Comparison of ENCODE assay signal across 13 cellular contexts in genomic region chr11:72630104-72630852, GRCh38. TPM values are rescaled to one million over a fixed set of nuclear protein-coding genes. Genes with fewer than 3 reads are reported as not detected.
DNase-seq lines count a peak whose midpoint lies in the region; ATAC-seq and TF ChIP-seq lines count a peak whose summit lies in the region.
"Had no signal": no experiment of that assay in that cellular context is flagged by ENCODE, and none has a peak within 500 bp of the region (broad histone marks: within the 10 kb centered on the region; RNA-seq: fewer than 3 reads in every experiment).

No MANE protein-coding gene starts in this region.

- no peaks in the 10 kb centered on the region for H3K9me3 Mint-ChIP-seq in activated T-cell treated with anti-CD3 and anti-CD28 coated beads, Interleukin-2, amount 50 U/mL, for 24 hours
- no peaks in the 10 kb centered on the region for H3K9me3 Mint-ChIP-seq in activated naive CD4-positive, alpha-beta T cell treated with anti-CD3 and anti-CD28 coated beads for 36 hours
- H3K9me3 Mint-ChIP-seq: activated naive CD4-positive, alpha-beta T cell treated with anti-CD3 and anti-CD28 coated beads, Interleukin-2, amount 50 U/mL, for 72 hours had no signal

- TF ChIP-seq POLR2A in gastroesophageal sphincter (IDR thresholded peaks at IDR 0.05), result no peak

- peak; percentile 24; the same call in 1 of the 3 replicates for ATAC-seq in DND-41 (ENCODE audit: insufficient read depth, low read depth)
- ATAC-seq in gastroesophageal sphincter, result no peak
- ATAC-seq in psoas muscle, result no peak
- ATAC-seq in HG03520 (IDR thresholded peaks at IDR 0.05; ENCODE audit: unreplicated experiment), result no peak
- ATAC-seq: activated naive CD4-positive, alpha-beta T cell treated with anti-CD3 and anti-CD28 coated beads, Interleukin-2, amount 50 U/mL, for 72 hours had no signal

- H3K27me3 ChIP-seq in DND-41 (ENCODE audit: insufficient read depth, low read length, poor library complexity), result peaks cover 20% of the 10 kb centered on the region
- no peaks in the 10 kb centered on the region for H3K27me3 ChIP-seq in gastroesophageal sphincter
- no peaks in the 10 kb centered on the region for H3K27me3 ChIP-seq in psoas muscle (ENCODE audit: insufficient read depth in 3 of 3, low read length in 2 of 3)
- H3K27me3 ChIP-seq: thyroid gland had no signal

- intact Hi-C loops in psoas muscle (cut with DNase I), result no loop called here
- intact Hi-C loops in activated naive CD4-positive, alpha-beta T cell treated with anti-CD3 and anti-CD28 coated beads for 36 hours (cut with micrococcal nuclease), result no loop called here

- H4K20me1 ChIP-seq in DND-41 (ENCODE audit: insufficient read depth, low read length), result peaks cover 5% of the 10 kb centered on the region

- 64 to 68% methylated on average over 7 to 13 of the region's 16 CpGs for WGBS in gastroesophageal sphincter (ENCODE audit: low coverage in 1 of 2), 2 donors
- 62 to 78% (median 67%) methylated on average over 16 of the region's 16 CpGs for WGBS in psoas muscle, 3 donors

- in situ Hi-C loops in SK-MEL-5 (cut with HindIII; ENCODE audit: low pct_unique_long_range_greater_than_20kb, low sequenced_read_pairs), result no loop called here

- H3K4me1 Mint-ChIP-seq in activated T-cell treated with anti-CD3 and anti-CD28 coated beads, Interleukin-2, amount 50 U/mL, for 24 hours (ENCODE audit: low read depth), result no peaks in the 10 kb centered on the region
- no peaks in the 10 kb centered on the region for H3K4me1 Mint-ChIP-seq in activated naive CD4-positive, alpha-beta T cell treated with anti-CD3 and anti-CD28 coated beads for 36 hours (ENCODE audit: low read depth)

- DNase-seq in DND-41 (no peak), SK-MEL-5 (ENCODE audit: low read depth, low spot score) (peak; percentile 8), psoas muscle (no peak), CD1c-positive myeloid dendritic cell (ENCODE audit: extremely low spot score) (no peak)
- no peak for DNase-seq in activated T-cell treated with anti-CD3 and anti-CD28 coated beads, Interleukin-2, amount 50 U/mL, for 24 hours
- no peak for DNase-seq in activated naive CD4-positive, alpha-beta T cell treated with anti-CD3 and anti-CD28 coated beads for 36 hours
- DNase-seq: NCI-H2029 treated with DMSO at 0.1 percent for 48 hours, NCI-H526 treated with DMSO at 0.1 percent for 48 hours, thyroid gland had no signal

- H3K9me3 ChIP-seq in DND-41 (ENCODE audit: insufficient read depth, low read length, severe bottlenecking), result no peaks in the 10 kb centered on the region
- H3K9me3 ChIP-seq in gastroesophageal sphincter, result no peaks in the 10 kb centered on the region
- H3K9me3 ChIP-seq in psoas muscle, result no peaks in the 10 kb centered on the region
- H3K9me3 ChIP-seq: prostate gland, thyroid gland had no signal

- H3K4me2 ChIP-seq in DND-41 (ENCODE audit: insufficient read depth, low read length), result no peak overlapping the region

- no peak overlapping the region for H2AFZ ChIP-seq in DND-41 (ENCODE audit: low read depth, low read length)

- H3K4me3 ChIP-seq in DND-41 (ENCODE audit: low read depth in 1 of 2, low read length in 2 of 2), result no peak overlapping the region
- H3K4me3 ChIP-seq in gastroesophageal sphincter, result no peak overlapping the region
- H3K4me3 ChIP-seq in psoas muscle, result no peak overlapping the region
- H3K4me3 ChIP-seq: prostate gland, thyroid gland had no signal

- H3K4me1 ChIP-seq in DND-41 (ENCODE audit: insufficient read depth, low read length), result no peaks in the 10 kb centered on the region
- peaks cover 5 to 99% (median 49%) of the 10 kb centered on the region in 3 donors for H3K4me1 ChIP-seq in gastroesophageal sphincter
- H3K4me1 ChIP-seq in psoas muscle, result peaks cover 47% of the 10 kb centered on the region

- no peak overlapping the region for H3K4me3 Mint-ChIP-seq in activated T-cell treated with anti-CD3 and anti-CD28 coated beads, Interleukin-2, amount 50 U/mL, for 24 hours
- no peak overlapping the region for H3K4me3 Mint-ChIP-seq in activated naive CD4-positive, alpha-beta T cell treated with anti-CD3 and anti-CD28 coated beads for 36 hours

- CTCF ChIA-PET in activated naive CD4-positive, alpha-beta T cell treated with anti-CD3 and anti-CD28 coated beads for 36 hours (lab: Charles Lee), result interaction anchor here (0.7 kb wide), 1 partner anchor 31 kb away, joined by 3 read pairs; no protein-coding TSS in a partner anchor

- TF ChIP-seq EP300 in gastroesophageal sphincter (IDR thresholded peaks at IDR 0.05), result no peak

- H3K79me2 ChIP-seq in DND-41 (ENCODE audit: insufficient read depth, low read length), result no peaks in the 10 kb centered on the region

- no peak for TF ChIP-seq CTCF in DND-41 (IDR thresholded peaks at IDR 0.05; ENCODE audit: borderline replicate concordance, extremely low read depth, low read length, poor library complexity, severe bottlenecking)
- no peak for TF ChIP-seq CTCF in gastroesophageal sphincter (IDR thresholded peaks at IDR 0.05)
- TF ChIP-seq CTCF in psoas muscle (IDR thresholded peaks at IDR 0.05), result no peak

- H3K27me3 Mint-ChIP-seq in activated T-cell treated with anti-CD3 and anti-CD28 coated beads, Interleukin-2, amount 50 U/mL, for 24 hours, result no peaks in the 10 kb centered on the region
- H3K27me3 Mint-ChIP-seq in activated naive CD4-positive, alpha-beta T cell treated with anti-CD3 and anti-CD28 coated beads for 36 hours (ENCODE audit: low read depth), result no peaks in the 10 kb centered on the region

- no peak overlapping the region for H3K9ac ChIP-seq in DND-41 (ENCODE audit: low read depth, low read length)

- no peak overlapping the region for H3K27ac Mint-ChIP-seq in activated T-cell treated with anti-CD3 and anti-CD28 coated beads, Interleukin-2, amount 50 U/mL, for 24 hours
- H3K27ac Mint-ChIP-seq in activated naive CD4-positive, alpha-beta T cell treated with anti-CD3 and anti-CD28 coated beads for 36 hours, result no peak overlapping the region
- H3K27ac Mint-ChIP-seq: activated naive CD4-positive, alpha-beta T cell treated with anti-CD3 and anti-CD28 coated beads, Interleukin-2, amount 50 U/mL, for 72 hours had no signal

- H3K27ac ChIP-seq in DND-41 (ENCODE audit: low read length) (no peak overlapping the region), gastroesophageal sphincter (peak overlapping the region in 3 of 4 donors; percentile 76 to 89 (median 81)), psoas muscle (peak overlapping the region; percentile 77)
- H3K27ac ChIP-seq: thyroid gland had no signal

- H3K36me3 ChIP-seq in DND-41 (ENCODE audit: insufficient read depth, low read length) (no peaks in the 10 kb centered on the region), gastroesophageal sphincter (no peaks in the 10 kb centered on the region), psoas muscle (ENCODE audit: insufficient read depth in 1 of 2, low read depth in 1 of 2) (no peaks in the 10 kb centered on the region)
- H3K36me3 ChIP-seq: prostate gland, thyroid gland had no signal

- no peaks in the 10 kb centered on the region for H3K36me3 Mint-ChIP-seq in activated T-cell treated with anti-CD3 and anti-CD28 coated beads, Interleukin-2, amount 50 U/mL, for 24 hours (ENCODE audit: low read depth)
- no peaks in the 10 kb centered on the region for H3K36me3 Mint-ChIP-seq in activated naive CD4-positive, alpha-beta T cell treated with anti-CD3 and anti-CD28 coated beads for 36 hours (ENCODE audit: low read depth)
- H3K36me3 Mint-ChIP-seq: activated naive CD4-positive, alpha-beta T cell treated with anti-CD3 and anti-CD28 coated beads, Interleukin-2, amount 50 U/mL, for 72 hours had no signal

RNA-seq across cellular contexts. Expression of gene PDE2A, which starts 43.9 kb away (rescaled TPM):
- 0.26 and 0.64 TPM in 2 replicates for total RNA-seq in SK-MEL-5 (2014; rRNA removed; shearing (Covaris generic))
- polyA plus RNA-seq in SK-MEL-5 (2015; cell fraction: cytosol; rRNA removed), result 0.47 and 0.70 TPM in 2 replicates
- polyA plus RNA-seq in SK-MEL-5 (2015; cell fraction: nucleus; rRNA removed), result 0.64 and 2.9 TPM in 2 replicates
- total RNA-seq in gastroesophageal sphincter, result 10 to 100 TPM; 31.6 to 54.2 (median 35.4) TPM
- 10 to 100 TPM in 2 of 4 donors, 1 to 10 TPM in 2; 6.0 to 20.1 (median 10.1) TPM for total RNA-seq in psoas muscle
- 10 to 100 TPM in 1 of 3 donors, 1 to 10 TPM in 2; 6.9 to 16.6 (median 7.6) TPM for polyA plus RNA-seq in psoas muscle
- 1 to 10 TPM in 1 of 2 experiments, under 1 TPM in 1; 0.69 to 1.1 TPM for total RNA-seq in activated naive CD4-positive, alpha-beta T cell treated with anti-CD3 and anti-CD28 coated beads for 36 hours
